In the genomic region with DNA sequence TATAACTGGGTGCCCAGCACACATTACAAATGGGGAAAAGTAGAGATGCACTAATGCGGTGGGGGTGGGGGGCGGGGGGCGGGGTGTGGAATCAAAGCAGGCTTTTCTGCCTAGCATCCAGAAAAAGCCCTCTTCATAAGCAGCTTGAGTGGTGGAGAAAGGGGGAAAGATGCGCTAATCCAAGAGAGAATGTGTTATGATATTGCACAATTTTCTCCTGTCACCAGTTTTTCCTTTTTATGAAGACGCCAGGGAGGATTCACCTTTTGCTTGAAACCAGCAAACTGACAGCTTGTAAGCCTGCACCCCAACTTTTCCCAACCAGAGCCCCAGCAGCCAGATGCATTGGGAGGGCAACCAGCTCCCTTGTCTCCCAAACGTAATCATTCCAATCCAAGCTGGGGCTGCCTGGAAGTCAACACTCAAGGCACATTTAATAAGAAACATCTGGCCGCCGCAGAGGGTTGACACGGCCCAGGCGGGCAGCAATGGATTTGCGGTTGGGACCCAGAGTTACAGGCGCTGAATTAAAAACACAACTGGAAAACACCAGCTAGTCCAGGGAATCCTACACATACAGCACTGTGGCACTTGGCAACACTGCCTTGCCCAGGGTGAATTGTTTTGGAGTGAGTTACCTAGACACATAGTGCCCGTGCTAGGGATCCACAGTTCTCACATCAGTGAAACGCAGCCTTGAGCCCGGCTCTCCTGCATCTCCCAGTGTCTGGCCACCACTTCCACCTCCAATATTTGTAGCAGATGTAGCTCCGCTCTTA, we compare ENCODE assay signal across 11 cellular contexts.
A peak's percentile ranks its signal among the peaks of the same experiment; 100 is the strongest.
DNase-seq lines count a peak whose midpoint lies in the region; ATAC-seq and TF ChIP-seq lines count a peak whose summit lies in the region.
"Had no signal": no experiment of that assay in that cellular context is flagged by ENCODE, and none has a peak within 500 bp of the region (broad histone marks: within the 10 kb centered on the region; RNA-seq: fewer than 3 reads in every experiment).

No MANE protein-coding gene starts in this region.

- H3K27me3 Mint-ChIP-seq in HFFc6 (ENCODE audit: insufficient read depth), result peaks cover 16% of the 10 kb centered on the region
- peaks cover 5% of the 10 kb centered on the region for H3K27me3 Mint-ChIP-seq in nephron (ENCODE audit: low read depth)

- H3K27ac Mint-ChIP-seq in HFFc6, result peak overlapping the region; percentile 27
- H3K27ac Mint-ChIP-seq in nephron, result peak overlapping the region; percentile 56 to 90 (median 80)
- H3K27ac Mint-ChIP-seq: activated B cell treated with CpG ODN at 0.5 μM for 24 hours had no signal

- ATAC-seq in HG03196 (IDR thresholded peaks at IDR 0.05; ENCODE audit: unreplicated experiment) (no peak), HG02759 (IDR thresholded peaks at IDR 0.05; ENCODE audit: unreplicated experiment) (no peak), GM19452 (IDR thresholded peaks at IDR 0.05; ENCODE audit: unreplicated experiment) (no peak)
- ATAC-seq: Panc1 had no signal

- DNase-seq in AG08396 (ENCODE audit: low spot score) (peak; percentile 82), HFFc6 (peak; percentile 64), epidermal melanocyte (ENCODE audit: insufficient read length, low spot score) (peak; percentile 52), CD1c-positive myeloid dendritic cell (ENCODE audit: extremely low spot score) (no peak)
- DNase-seq: activated B cell treated with CpG ODN at 0.5 μM for 24 hours, NCI-H1105 had no signal

- H3K9me3 Mint-ChIP-seq in HFFc6 (no peaks in the 10 kb centered on the region), nephron (no peaks in the 10 kb centered on the region)
- H3K9me3 Mint-ChIP-seq: activated B cell treated with CpG ODN at 0.5 μM for 24 hours had no signal

- no peak for TF ChIP-seq CTCF in HFFc6 (IDR thresholded peaks at IDR 0.05)
- TF ChIP-seq CTCF in nephron (IDR thresholded peaks at IDR 0.05; ENCODE audit: unreplicated experiment in 3 of 3), result no peak

- peaks cover 33% of the 10 kb centered on the region for H3K4me1 Mint-ChIP-seq in HFFc6 (ENCODE audit: low read depth)
- peaks cover 63% of the 10 kb centered on the region for H3K4me1 Mint-ChIP-seq in nephron
- H3K4me1 Mint-ChIP-seq: activated B cell treated with CpG ODN at 0.5 μM for 24 hours had no signal

- H3K36me3 Mint-ChIP-seq in HFFc6 (ENCODE audit: low read depth) (no peaks in the 10 kb centered on the region), nephron (ENCODE audit: low read depth) (no peaks in the 10 kb centered on the region)

- peak overlapping the region; percentile 79 for H3K4me3 Mint-ChIP-seq in HFFc6
- peak overlapping the region; percentile 87 to 91 (median 90) for H3K4me3 Mint-ChIP-seq in nephron
- H3K4me3 Mint-ChIP-seq: activated B cell treated with CpG ODN at 0.5 μM for 24 hours had no signal
